Comparison of ENCODE assay signal across 14 cellular contexts in the genomic region with DNA sequence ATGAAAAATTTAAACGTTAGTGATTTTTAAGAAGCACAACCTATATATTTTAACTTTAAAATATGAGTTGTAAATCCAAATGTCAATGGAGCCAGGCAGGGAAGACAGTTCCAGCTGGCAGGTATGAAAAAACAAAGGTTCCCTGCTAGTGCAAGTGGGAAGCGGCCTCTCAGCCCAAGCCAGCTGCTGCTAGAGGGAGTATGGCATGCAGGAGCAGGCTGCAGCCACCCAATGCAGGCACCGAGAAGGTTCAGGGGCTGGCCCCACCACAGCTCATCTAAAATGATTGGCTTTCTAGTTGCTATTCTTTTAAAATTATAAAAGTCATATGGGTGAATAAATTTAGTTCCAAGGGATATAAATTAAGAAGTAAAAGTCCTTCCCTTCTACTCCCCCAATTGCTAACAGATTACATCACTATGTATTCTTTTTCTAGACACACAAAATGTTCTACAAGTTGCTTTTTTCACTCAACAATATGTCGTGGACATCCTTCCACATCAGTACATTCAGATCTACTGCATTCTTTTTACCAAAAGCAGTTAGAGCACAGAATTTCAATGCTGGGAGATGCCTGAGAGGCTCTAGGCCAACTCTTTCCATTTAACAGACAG.
DNase-seq lines count a peak whose midpoint lies in the region; ATAC-seq and TF ChIP-seq lines count a peak whose summit lies in the region.
"Had no signal": no experiment of that assay in that cellular context is flagged by ENCODE, and none has a peak within 500 bp of the region (broad histone marks: within the 10 kb centered on the region; RNA-seq: fewer than 3 reads in every experiment).

No MANE protein-coding gene starts in this region.

- no peaks in the 10 kb centered on the region for H3K36me3 Mint-ChIP-seq in WTC11

- H3K4me3 Mint-ChIP-seq in WTC11, result no peak overlapping the region
- H3K4me3 Mint-ChIP-seq: dendritic cell treated with granulocyte-macrophage colony-stimulating factor and Interleukin-4, amounts not matched to agents 40 ng/mL and 50 ng/mL, for 4 days had no signal

- H3K27me3 ChIP-seq in right atrium auricular region (no peaks in the 10 kb centered on the region), subcutaneous abdominal adipose tissue (ENCODE audit: control insufficient read depth in 5 of 5, insufficient read depth in 4 of 5, low read length in 5 of 5) (no peaks in the 10 kb centered on the region), upper lobe of left lung (no peaks in the 10 kb centered on the region)

- peak overlapping the region; percentile 1 to 25 for H3K27ac ChIP-seq in right atrium auricular region
- peak overlapping the region; percentile 49 for H3K27ac ChIP-seq in subcutaneous abdominal adipose tissue (ENCODE audit: low read depth, low read length)
- no peak overlapping the region for H3K27ac ChIP-seq in upper lobe of left lung
- H3K27ac ChIP-seq: 22Rv1, C4-2B, SK-N-MC had no signal

- peaks cover 64% of the 10 kb centered on the region for H3K4me1 Mint-ChIP-seq in WTC11

- ATAC-seq in WTC11 (peak; percentile 60), upper lobe of left lung (ENCODE audit: low FRiP score in 2 of 2) (no peak)

- H3K27me3 Mint-ChIP-seq in WTC11 (ENCODE audit: low read depth), result no peaks in the 10 kb centered on the region
- H3K27me3 Mint-ChIP-seq: dendritic cell treated with granulocyte-macrophage colony-stimulating factor and Interleukin-4, amounts not matched to agents 40 ng/mL and 50 ng/mL, for 4 days had no signal

- no peak for TF ChIP-seq POLR2A in upper lobe of left lung (IDR thresholded peaks at IDR 0.05)

- no peak overlapping the region for H3K9ac ChIP-seq in subcutaneous abdominal adipose tissue (ENCODE audit: low read length in 5 of 5)

- no peaks in the 10 kb centered on the region for H3K9me3 ChIP-seq in right atrium auricular region
- no peaks in the 10 kb centered on the region for H3K9me3 ChIP-seq in subcutaneous abdominal adipose tissue (ENCODE audit: control insufficient read depth in 5 of 5, low read length in 5 of 5)
- H3K9me3 ChIP-seq in upper lobe of left lung, result no peaks in the 10 kb centered on the region

- no peak for TF ChIP-seq EP300 in upper lobe of left lung (IDR thresholded peaks at IDR 0.05)

- H3K4me1 ChIP-seq in right atrium auricular region (peaks cover 0 to 89% of the 10 kb centered on the region in 2 donors), subcutaneous abdominal adipose tissue (ENCODE audit: control insufficient read depth in 5 of 5, insufficient read depth in 5 of 5, low read length in 5 of 5) (peaks cover 2 to 44% (median 36%) of the 10 kb centered on the region in 5 donors), upper lobe of left lung (peaks cover 13 to 46% (median 25%) of the 10 kb centered on the region in 4 donors)

- no peak for TF ChIP-seq CTCF in WTC11 (IDR thresholded peaks at IDR 0.05)
- TF ChIP-seq CTCF in right atrium auricular region (IDR thresholded peaks at IDR 0.05), result no peak
- TF ChIP-seq CTCF in upper lobe of left lung (IDR thresholded peaks at IDR 0.05), result no peak

- WGBS in upper lobe of left lung, 2 donors, result 75 to 88% methylated on average over 4 of the region's 4 CpGs

- DNase-seq in DMS 273 (lab: John Stamatoyannopoulos, UW; ENCODE audit: unreplicated experiment), result peak; percentile 41
- DNase-seq in DMS 273 treated with DMSO at 0.1 percent for 48 hours (lab: John Stamatoyannopoulos, UW), result no peak
- DNase-seq in WTC11 (ENCODE audit: low spot score), result peak; percentile 29
- no peak for DNase-seq in right atrium auricular region (ENCODE audit: low spot score)
- DNase-seq in SW 1271 (lab: John Stamatoyannopoulos, UW), result no peak
- DNase-seq in upper lobe of left lung, result no peak
- DNase-seq in T-helper 1 cell, result no peak
- DNase-seq: EL; stimulated activated naive CD4-positive, alpha-beta T cell treated with Interleukin-2 at 50 U/mL for 16 hours had no signal

- POLR2A ChIA-PET in WTC11 (lab: Charles Lee), result no interaction called here

- no peak overlapping the region for H3K27ac Mint-ChIP-seq in WTC11
- H3K27ac Mint-ChIP-seq: dendritic cell treated with granulocyte-macrophage colony-stimulating factor and Interleukin-4, amounts not matched to agents 40 ng/mL and 50 ng/mL, for 4 days had no signal

- no peaks in the 10 kb centered on the region for H3K36me3 ChIP-seq in right atrium auricular region
- H3K36me3 ChIP-seq in subcutaneous abdominal adipose tissue (ENCODE audit: control insufficient read depth in 5 of 5, insufficient read depth in 5 of 5, low read length in 5 of 5), result no peaks in the 10 kb centered on the region
- no peaks in the 10 kb centered on the region for H3K36me3 ChIP-seq in upper lobe of left lung

- CTCF ChIA-PET in WTC11 (lab: Charles Lee), result interaction anchor here (0.5 to 2.2 kb wide), 5 partner anchors 13 to 222 kb away, joined by 3 to 9 read pairs (median 5); no protein-coding TSS in a partner anchor

- H3K9me3 Mint-ChIP-seq in WTC11, result peaks cover 3% of the 10 kb centered on the region; the same call in 1 of the 2 replicates
- H3K9me3 Mint-ChIP-seq: dendritic cell treated with granulocyte-macrophage colony-stimulating factor and Interleukin-4, amounts not matched to agents 40 ng/mL and 50 ng/mL, for 4 days had no signal

- H3K4me3 ChIP-seq in right atrium auricular region, result no peak overlapping the region
- H3K4me3 ChIP-seq in subcutaneous abdominal adipose tissue (ENCODE audit: low read depth in 1 of 5, low read length in 5 of 5), result no peak overlapping the region
- no peak overlapping the region for H3K4me3 ChIP-seq in upper lobe of left lung
- H3K4me3 ChIP-seq: SK-N-MC had no signal

TF ChIP-seq in WTC11, 78 proteins besides CTCF, POLR2A, EP300 and RAD21:
- TF ChIP-seq, protein P1, sequence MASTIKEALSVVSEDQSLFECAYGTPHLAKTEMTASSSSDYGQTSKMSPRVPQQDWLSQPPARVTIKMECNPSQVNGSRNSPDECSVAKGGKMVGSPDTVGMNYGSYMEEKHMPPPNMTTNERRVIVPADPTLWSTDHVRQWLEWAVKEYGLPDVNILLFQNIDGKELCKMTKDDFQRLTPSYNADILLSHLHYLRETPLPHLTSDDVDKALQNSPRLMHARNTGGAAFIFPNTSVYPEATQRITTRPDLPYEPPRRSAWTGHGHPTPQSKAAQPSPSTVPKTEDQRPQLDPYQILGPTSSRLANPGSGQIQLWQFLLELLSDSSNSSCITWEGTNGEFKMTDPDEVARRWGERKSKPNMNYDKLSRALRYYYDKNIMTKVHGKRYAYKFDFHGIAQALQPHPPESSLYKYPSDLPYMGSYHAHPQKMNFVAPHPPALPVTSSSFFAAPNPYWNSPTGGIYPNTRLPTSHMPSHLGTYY (CRISPR knock-in tag; IDR thresholded peaks at IDR 0.05), result no peak
- TF ChIP-seq FOXJ3 (CRISPR knock-in tag; IDR thresholded peaks at IDR 0.05; ENCODE audit: borderline replicate concordance) (no peak), OVOL2 (CRISPR knock-in tag; IDR thresholded peaks at IDR 0.05; ENCODE audit: borderline replicate concordance) (no peak), NR1H2 (CRISPR knock-in tag; IDR thresholded peaks at IDR 0.05) (no peak)
TF ChIP-seq in WTC11: peak in this region for 0.

Comparison
In these comparisons a context has a peak if more than half of its experiments do, and no peak if none do; other contexts are left out.
1. DNase-seq: peak in DMS 273 (single experiment) and WTC11 (single experiment); none in DMS 273 treated with DMSO at 0.1 percent for 48 hours (single experiment), right atrium auricular region (single experiment), SW 1271 (0 of 2), upper lobe of left lung (0 of 2) and T-helper 1 cell (0 of 5).
2. H3K27ac ChIP-seq: peak in right atrium auricular region (2 of 2) and subcutaneous abdominal adipose tissue (single experiment); none in upper lobe of left lung (0 of 4).